ENCODE assay signal across 20 cellular contexts in genomic region chr16:59632266-59632855, GRCh38.
DNase-seq lines count a peak whose midpoint lies in the region; ATAC-seq and TF ChIP-seq lines count a peak whose summit lies in the region.
"Had no signal": no experiment of that assay in that cellular context is flagged by ENCODE, and none has a peak within 500 bp of the region (broad histone marks: within the 10 kb centered on the region; RNA-seq: fewer than 3 reads in every experiment).

No MANE protein-coding gene starts in this region.

- intact Hi-C loops in ascending aorta (cut with DNase I) = no loop called here

- H3K27me3 Mint-ChIP-seq in natural killer cell treated with Interleukin-12 subunit alpha and Interleukin-12 subunit beta and Interleukin-15 and Interleukin-18, amount 100 ng/mL, for 72 hours = no peaks in the 10 kb centered on the region
- H3K27me3 Mint-ChIP-seq: activated B cell treated with CpG ODN at 0.5 μM for 24 hours; stimulated activated memory B cell treated with anti-CD40 and anti-IgM and Interleukin-4, amounts not matched to agents 10 μg/mL and 1 μg/mL and 100 μg/mL, for 72 hours had no signal

- H3K27ac Mint-ChIP-seq in natural killer cell treated with Interleukin-12 subunit alpha and Interleukin-12 subunit beta and Interleukin-15 and Interleukin-18, amount 100 ng/mL, for 72 hours = no peak overlapping the region
- H3K27ac Mint-ChIP-seq: activated B cell treated with CpG ODN at 0.5 μM for 24 hours; CD14-positive monocyte; stimulated activated memory B cell treated with anti-CD40 and anti-IgM and Interleukin-4, amounts not matched to agents 10 μg/mL and 1 μg/mL and 100 μg/mL, for 72 hours had no signal

- H3K36me3 Mint-ChIP-seq in natural killer cell treated with Interleukin-12 subunit alpha and Interleukin-12 subunit beta and Interleukin-15 and Interleukin-18, amount 100 ng/mL, for 72 hours = peaks cover 5% of the 10 kb centered on the region
- H3K36me3 Mint-ChIP-seq: CD14-positive monocyte; stimulated activated memory B cell treated with anti-CD40 and anti-IgM and Interleukin-4, amounts not matched to agents 10 μg/mL and 1 μg/mL and 100 μg/mL, for 72 hours had no signal

- no peak overlapping the region for H3K4me3 ChIP-seq in fibroblast of mammary gland (ENCODE audit: control insufficient read depth, low read depth, low read length)
- H3K4me3 ChIP-seq in retinal pigment epithelial cell (ENCODE audit: low read length) = no peak overlapping the region
- no peak overlapping the region for H3K4me3 ChIP-seq in ascending aorta
- H3K4me3 ChIP-seq: lower lobe of right lung had no signal

- no peak for ATAC-seq in natural killer cell treated with Interleukin-12 subunit alpha and Interleukin-12 subunit beta and Interleukin-15 and Interleukin-18, amount 100 ng/mL, for 72 hours
- ATAC-seq: lower lobe of right lung; stimulated activated memory B cell treated with anti-CD40 and anti-IgM and Interleukin-4, amounts not matched to agents 10 μg/mL and 1 μg/mL and 100 μg/mL, for 72 hours had no signal

- H3K4me3 Mint-ChIP-seq in natural killer cell treated with Interleukin-12 subunit alpha and Interleukin-12 subunit beta and Interleukin-15 and Interleukin-18, amount 100 ng/mL, for 72 hours = no peak overlapping the region
- H3K4me3 Mint-ChIP-seq: activated B cell treated with CpG ODN at 0.5 μM for 24 hours; CD14-positive monocyte; stimulated activated memory B cell treated with anti-CD40 and anti-IgM and Interleukin-4, amounts not matched to agents 10 μg/mL and 1 μg/mL and 100 μg/mL, for 72 hours had no signal

- TF ChIP-seq CTCF in fibroblast of mammary gland (conservative IDR thresholded peaks at IDR 0.05; ENCODE audit: control insufficient read depth, insufficient read depth, low read depth, low read length) (no peak), retinal pigment epithelial cell (conservative IDR thresholded peaks at IDR 0.05; ENCODE audit: low read depth, low read length) (peak; percentile 1), ascending aorta (IDR thresholded peaks at IDR 0.05) (no peak)

- no peak overlapping the region for H3K27ac ChIP-seq in ascending aorta
- H3K27ac ChIP-seq: lower lobe of right lung had no signal

- H3K9me3 Mint-ChIP-seq in natural killer cell treated with Interleukin-12 subunit alpha and Interleukin-12 subunit beta and Interleukin-15 and Interleukin-18, amount 100 ng/mL, for 72 hours = peaks cover 11% of the 10 kb centered on the region
- H3K9me3 Mint-ChIP-seq: activated B cell treated with CpG ODN at 0.5 μM for 24 hours had no signal

- DNase-seq in GM04503 (ENCODE audit: low read depth) (peak; percentile 34), T1000 (lab: John Stamatoyannopoulos, UW) (peak; percentile 49), fibroblast of mammary gland (ENCODE audit: low read depth) (peak; percentile 82), retinal pigment epithelial cell (ENCODE audit: low read depth) (peak; percentile 80), NCI-H1417 (lab: John Stamatoyannopoulos, UW) (no peak), ascending aorta (ENCODE audit: low spot score in 2 of 2) (no peak), cortex of kidney (lab: John Stamatoyannopoulos, UW) (no peak)
- no peak for DNase-seq in natural killer cell treated with Interleukin-12 subunit alpha and Interleukin-12 subunit beta and Interleukin-15 and Interleukin-18, amount 100 ng/mL, for 72 hours (ENCODE audit: low spot score)
- DNase-seq: activated B cell treated with CpG ODN at 0.5 μM for 24 hours; effector CD4-positive, alpha-beta T cell; H7; hypothalamus; lower lobe of right lung; NCI-H146; NCI-H69; posterior cingulate gyrus; SHP77 treated with DMSO at 0.1 percent for 48 hours; stimulated activated CD4-positive, alpha-beta T cell treated with anti-CD3 and anti-CD28 coated beads, Interleukin-4, amount 100 ng/mL, for 1 hour had no signal

- no peaks in the 10 kb centered on the region for H3K27me3 ChIP-seq in ascending aorta

- no peaks in the 10 kb centered on the region for H3K4me1 Mint-ChIP-seq in natural killer cell treated with Interleukin-12 subunit alpha and Interleukin-12 subunit beta and Interleukin-15 and Interleukin-18, amount 100 ng/mL, for 72 hours (ENCODE audit: low read depth in 2 of 2)
- H3K4me1 Mint-ChIP-seq: activated B cell treated with CpG ODN at 0.5 μM for 24 hours; CD14-positive monocyte; stimulated activated memory B cell treated with anti-CD40 and anti-IgM and Interleukin-4, amounts not matched to agents 10 μg/mL and 1 μg/mL and 100 μg/mL, for 72 hours had no signal

- no peaks in the 10 kb centered on the region for H3K9me3 ChIP-seq in ascending aorta
- H3K9me3 ChIP-seq: lower lobe of right lung had no signal

- no peaks in the 10 kb centered on the region for H3K4me1 ChIP-seq in ascending aorta
- H3K4me1 ChIP-seq: lower lobe of right lung had no signal

- H3K36me3 ChIP-seq in ascending aorta = no peaks in the 10 kb centered on the region
- H3K36me3 ChIP-seq: lower lobe of right lung had no signal

Comparison
In these comparisons a context has a peak if more than half of its experiments do, and no peak if none do; other contexts are left out.
1. DNase-seq: peak in GM04503 (single experiment), T1000 (single experiment), fibroblast of mammary gland (single experiment) and retinal pigment epithelial cell (single experiment); none in NCI-H1417 (0 of 3), ascending aorta (0 of 2), cortex of kidney (single experiment) and natural killer cell treated with Interleukin-12 subunit alpha and Interleukin-12 subunit beta and Interleukin-15 and Interleukin-18, amount 100 ng/mL, for 72 hours (single experiment).